In genomic region chr16:87561200-87562105, GRCh38 we compare ENCODE assay signal across 2 cellular contexts.
TF ChIP-seq lines count a peak whose summit lies in the region.

No MANE protein-coding gene starts in this region.

TF ChIP-seq in IMR-90, 13 proteins besides CTCF, POLR2A, EP300 and RAD21:
- TF ChIP-seq USF2 (IDR thresholded peaks at IDR 0.05; ENCODE audit: low read depth, low read length) = no peak
- TF ChIP-seq RCOR1 (IDR thresholded peaks at IDR 0.05; ENCODE audit: insufficient replicate concordance, low read length) = no peak
- no peak for TF ChIP-seq ELK1 (IDR thresholded peaks at IDR 0.05; ENCODE audit: borderline replicate concordance, low read depth, low read length)
- TF ChIP-seq SMC3 (IDR thresholded peaks at IDR 0.05; ENCODE audit: low read depth, low read length) = no peak
- no peak for TF ChIP-seq CHD1 (IDR thresholded peaks at IDR 0.05; ENCODE audit: low read depth, low read length)
- TF ChIP-seq FOS (IDR thresholded peaks at IDR 0.05; ENCODE audit: low read depth, low read length) = no peak
- no peak for TF ChIP-seq MAFK (IDR thresholded peaks at IDR 0.05; ENCODE audit: low read depth, low read length)
- TF ChIP-seq MXI1 (IDR thresholded peaks at IDR 0.05; ENCODE audit: borderline replicate concordance, low read depth, low read length) = no peak
- no peak for TF ChIP-seq CEBPB (IDR thresholded peaks at IDR 0.05; ENCODE audit: low read depth, low read length)
- no peak for TF ChIP-seq MAZ (IDR thresholded peaks at IDR 0.05; ENCODE audit: borderline replicate concordance, low read depth, low read length)
- no peak for TF ChIP-seq NFE2L2 (IDR thresholded peaks at IDR 0.05; ENCODE audit: low read depth, low read length)
- TF ChIP-seq BHLHE40 (IDR thresholded peaks at IDR 0.05; ENCODE audit: low read depth, low read length) = no peak
- no peak for TF ChIP-seq RFX5 (IDR thresholded peaks at IDR 0.05; ENCODE audit: low read depth, low read length)
TF ChIP-seq in IMR-90: peak in this region for 0.

TF ChIP-seq in HepG2, 621 proteins besides CTCF, POLR2A, EP300 and RAD21:
- TF ChIP-seq HIC2 (CRISPR knock-in tag; IDR thresholded peaks at IDR 0.05; ENCODE audit: low read depth) = 0 out of 2 replicates have a peak, but pooled peaks have one; percentile 22
- TF ChIP-seq SALL1 (CRISPR knock-in tag; IDR thresholded peaks at IDR 0.05) = no peak
